ENCODE assay signal across 8 cellular contexts in the genomic region with DNA sequence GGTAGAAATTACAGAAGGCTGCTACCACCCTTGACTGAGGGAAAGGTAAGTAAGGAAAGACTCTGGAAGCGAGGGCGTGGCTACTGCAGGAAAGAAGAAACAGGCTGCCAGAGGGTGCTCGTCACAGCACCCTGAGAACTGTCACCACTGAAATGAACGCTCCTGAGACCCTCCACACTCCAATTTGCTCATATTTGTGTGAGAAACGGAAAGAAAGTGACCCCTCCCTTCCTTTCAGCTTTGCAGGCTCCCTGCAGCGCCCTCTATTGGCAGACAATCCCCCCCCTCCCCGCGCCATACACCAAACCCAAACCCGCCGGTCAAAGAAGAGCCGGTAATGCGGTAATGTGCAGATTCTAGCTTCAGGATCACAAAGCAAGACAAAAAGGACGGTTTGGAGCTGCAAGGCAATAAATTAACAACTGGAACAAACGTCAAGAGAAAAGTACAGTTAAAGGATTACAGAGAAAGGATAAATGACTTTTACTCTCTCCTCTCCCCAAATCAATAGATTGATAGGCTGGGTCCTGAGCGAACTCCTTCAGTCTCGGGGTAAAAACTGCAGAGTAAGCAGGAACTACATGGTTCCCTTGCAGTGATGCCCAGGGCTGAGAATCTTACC. TPM values are rescaled to one million over a fixed set of nuclear protein-coding genes. Genes with fewer than 3 reads are reported as not detected.
DNase-seq lines count a peak whose midpoint lies in the region; ATAC-seq and TF ChIP-seq lines count a peak whose summit lies in the region.

No MANE protein-coding gene starts in this region.

- H3K27ac Mint-ChIP-seq in activated naive CD4-positive, alpha-beta T cell treated with anti-CD3 and anti-CD28 coated beads, Interleukin-2, amount 10 ng/mL, durations not matched to agents 7 days and 5 days = no peak overlapping the region

- intact Hi-C loops in esophagus squamous epithelium (cut with DNase I) = no loop called here
- intact Hi-C loops in transverse colon (cut with DNase I; ENCODE audit: low total_unique reads) = no loop called here

- 18 to 25% methylated on average over 12 to 16 of the region's 16 CpGs for WGBS in esophagus squamous epithelium, 2 donors
- 21 to 40% methylated on average over 2 to 16 of the region's 16 CpGs for WGBS in transverse colon (ENCODE audit: low coverage in 1 of 2), 2 donors

- H3K4me3 Mint-ChIP-seq in activated naive CD4-positive, alpha-beta T cell treated with anti-CD3 and anti-CD28 coated beads, Interleukin-2, amount 10 ng/mL, durations not matched to agents 7 days and 5 days = no peak overlapping the region

- no peak for TF ChIP-seq EP300 in transverse colon (IDR thresholded peaks at IDR 0.05; ENCODE audit: low read depth)

- H3K4me3 ChIP-seq in esophagus squamous epithelium (peak overlapping the region; percentile 12 to 55 (median 32)), mucosa of stomach (ENCODE audit: low read length) (peak overlapping the region; percentile 21), transverse colon (peak overlapping the region in 3 of 4 donors; percentile 14 to 45 (median 17))

- H3K36me3 ChIP-seq in esophagus squamous epithelium = no peaks in the 10 kb centered on the region
- no peaks in the 10 kb centered on the region for H3K36me3 ChIP-seq in mucosa of stomach (ENCODE audit: control insufficient read depth, insufficient read depth, low read length)
- no peaks in the 10 kb centered on the region for H3K36me3 ChIP-seq in transverse colon

- peak overlapping the region; percentile 63 for H3K27ac ChIP-seq in VCaP
- peak overlapping the region in 2 of 4 donors; percentile 20 to 38 for H3K27ac ChIP-seq in esophagus squamous epithelium
- H3K27ac ChIP-seq in transverse colon = peak overlapping the region in 1 of 4 donors; percentile 14

- H3K36me3 Mint-ChIP-seq in activated naive CD4-positive, alpha-beta T cell treated with anti-CD3 and anti-CD28 coated beads, Interleukin-2, amount 10 ng/mL, durations not matched to agents 7 days and 5 days = no peaks in the 10 kb centered on the region

- peaks cover 35% of the 10 kb centered on the region for H3K27me3 Mint-ChIP-seq in activated naive CD4-positive, alpha-beta T cell treated with anti-CD3 and anti-CD28 coated beads, Interleukin-2, amount 10 ng/mL, durations not matched to agents 7 days and 5 days

- peak overlapping the region; percentile 40 for H3K9ac ChIP-seq in mucosa of stomach (ENCODE audit: low read length)

- ATAC-seq in GM21723 (IDR thresholded peaks at IDR 0.05; ENCODE audit: unreplicated experiment) (no peak), HG03039 (IDR thresholded peaks at IDR 0.05; ENCODE audit: unreplicated experiment) (no peak)

- TF ChIP-seq POLR2A in esophagus squamous epithelium (IDR thresholded peaks at IDR 0.05) (no peak), transverse colon (IDR thresholded peaks at IDR 0.05) (no peak)

- H3K27me3 ChIP-seq in esophagus squamous epithelium = no peaks in the 10 kb centered on the region
- no peaks in the 10 kb centered on the region for H3K27me3 ChIP-seq in mucosa of stomach (ENCODE audit: control insufficient read depth, insufficient read depth, low read length)
- H3K27me3 ChIP-seq in transverse colon = peaks cover 14% of the 10 kb centered on the region

- peaks cover 11% of the 10 kb centered on the region for H3K4me1 Mint-ChIP-seq in activated naive CD4-positive, alpha-beta T cell treated with anti-CD3 and anti-CD28 coated beads, Interleukin-2, amount 10 ng/mL, durations not matched to agents 7 days and 5 days

- H3K4me1 ChIP-seq in esophagus squamous epithelium = peaks cover 6 to 15% (median 7%) of the 10 kb centered on the region in 3 donors
- no peaks in the 10 kb centered on the region for H3K4me1 ChIP-seq in mucosa of stomach (ENCODE audit: control insufficient read depth, insufficient read depth, low read length)
- peaks cover 0 to 8% (median 0%) of the 10 kb centered on the region in 4 donors for H3K4me1 ChIP-seq in transverse colon

- H3K9me3 Mint-ChIP-seq in activated naive CD4-positive, alpha-beta T cell treated with anti-CD3 and anti-CD28 coated beads, Interleukin-2, amount 10 ng/mL, durations not matched to agents 7 days and 5 days = no peaks in the 10 kb centered on the region

- no peaks in the 10 kb centered on the region for H3K9me3 ChIP-seq in esophagus squamous epithelium
- no peaks in the 10 kb centered on the region for H3K9me3 ChIP-seq in mucosa of stomach (ENCODE audit: control insufficient read depth, low read length)
- H3K9me3 ChIP-seq in transverse colon = no peaks in the 10 kb centered on the region

- TF ChIP-seq CTCF in VCaP (conservative IDR thresholded peaks at IDR 0.05) = peak; percentile 93
- peak in 5 of 6 experiments; percentile 55 to 80 (median 68) for TF ChIP-seq CTCF in esophagus squamous epithelium (IDR thresholded peaks at IDR 0.05)
- peak; percentile 58 to 74 (median 64) for TF ChIP-seq CTCF in transverse colon (IDR thresholded peaks at IDR 0.05)

- in situ Hi-C loops in transverse colon (cut with MboI; ENCODE audit: low pct_ligation_motif_present in 1 of 4, low pct_unique_long_range_greater_than_20kb in 1 of 4, low sequenced_read_pairs in 3 of 4) = no loop called here

- CTCF ChIA-PET in activated naive CD4-positive, alpha-beta T cell treated with anti-CD3 and anti-CD28 coated beads, Interleukin-2, amount 10 ng/mL, durations not matched to agents 7 days and 5 days (lab: Charles Lee) = interaction anchor here (0.7 to 1.5 kb wide), 12 partner anchors 8 to 360 kb away, joined by 3 to 8 read pairs (median 4); no protein-coding TSS in a partner anchor

- DNase-seq in activated naive CD4-positive, alpha-beta T cell treated with anti-CD3 and anti-CD28 coated beads, Interleukin-2, amount 10 ng/mL, durations not matched to agents 7 days and 5 days = peak; percentile 57
- no peak for DNase-seq in activated naive CD4-positive, alpha-beta T cell treated with anti-CD3 and anti-CD28 coated beads, Interleukin-2, amount 50 U/mL, for 16 hours
- DNase-seq in esophagus squamous epithelium (lab: John Stamatoyannopoulos, UW) = no peak
- DNase-seq in transverse colon = peak; percentile 75

RNA-seq across cellular contexts. Expression of a gene that starts 47.7 kb away (rescaled TPM):
- total RNA-seq in esophagus squamous epithelium (10 to 100 TPM in 1 of 4 donors, under 1 TPM in 3; 0.29 to 13.1 (median 0.69) TPM), transverse colon (1 to 10 TPM in 1 of 4 donors, under 1 TPM in 1, not detected in 2; 0.64 to 3.7 TPM)

Comparison
In these comparisons a context has a peak if more than half of its experiments do, and no peak if none do; other contexts are left out.
1. DNase-seq: peak in activated naive CD4-positive, alpha-beta T cell treated with anti-CD3 and anti-CD28 coated beads, Interleukin-2, amount 10 ng/mL, durations not matched to agents 7 days and 5 days (single experiment) and transverse colon (single experiment); none in activated naive CD4-positive, alpha-beta T cell treated with anti-CD3 and anti-CD28 coated beads, Interleukin-2, amount 50 U/mL, for 16 hours (single experiment) and esophagus squamous epithelium (single experiment).
2. Peak in every context shown above with its lines, with median percentiles within 50 percentile points of each other: CTCF ChIP-seq and H3K4me3 ChIP-seq.